In the genomic region with DNA sequence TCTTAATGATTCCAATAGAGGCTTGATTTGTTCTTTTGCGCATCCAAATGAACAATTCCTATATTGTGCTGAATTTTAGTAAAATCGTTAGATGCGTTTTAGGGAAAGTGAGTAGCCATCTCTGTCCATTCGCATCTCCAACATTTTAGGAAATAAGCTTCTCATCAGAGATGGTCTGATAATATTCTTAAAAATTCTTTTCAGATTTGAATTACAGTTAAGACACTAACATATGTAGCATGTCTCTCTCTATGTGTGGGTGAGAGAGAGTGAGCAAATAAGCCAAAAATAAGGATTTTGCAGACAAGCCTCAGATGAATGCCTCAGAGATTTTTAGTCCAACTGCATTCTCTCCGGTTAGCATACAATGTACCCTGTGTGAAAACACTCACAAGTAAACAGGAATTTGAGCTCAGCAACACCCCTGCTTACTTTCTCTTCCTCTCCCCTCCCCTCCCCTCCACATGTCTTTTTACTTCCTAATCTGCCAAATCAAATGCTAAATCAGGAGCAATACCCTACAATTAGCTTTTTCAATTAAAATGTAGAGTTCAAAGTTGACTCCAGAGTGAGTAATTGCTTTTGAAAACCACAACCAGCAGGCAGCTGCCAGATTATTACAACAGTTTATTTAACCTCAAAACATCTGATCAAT, we compare ENCODE assay signal across 14 cellular contexts.
A peak's percentile ranks its signal among the peaks of the same experiment; 100 is the strongest.
DNase-seq lines count a peak whose midpoint lies in the region; ATAC-seq, FAIRE-seq and TF ChIP-seq lines count a peak whose summit lies in the region.
"Had no signal": no experiment of that assay in that cellular context is flagged by ENCODE, and none has a peak within 500 bp of the region (broad histone marks: within the 10 kb centered on the region; RNA-seq: fewer than 3 reads in every experiment).

No MANE protein-coding gene starts in this region.

- H3K4me1 ChIP-seq in HepG2 (ENCODE audit: insufficient read depth, low read length) (no peaks in the 10 kb centered on the region), uterus (no peaks in the 10 kb centered on the region)

- TF ChIP-seq POLR2A in HepG2 (IDR thresholded peaks at IDR 0.05; ENCODE audit: insufficient read depth in 1 of 2, low read depth in 2 of 2, low read length in 2 of 2) (no peak), uterus (IDR thresholded peaks at IDR 0.05) (no peak)

- H3K27me3 ChIP-seq in HepG2 (ENCODE audit: control insufficient read depth in 1 of 2, insufficient read depth in 2 of 2, low read length in 2 of 2) (no peaks in the 10 kb centered on the region), uterus (no peaks in the 10 kb centered on the region)

- no peak overlapping the region for H3K4me2 ChIP-seq in HepG2 (ENCODE audit: low read depth, low read length)

- CTCF ChIA-PET in HepG2 (lab: Yijun Ruan, JAX; ENCODE audit: low intra/inter-chr PET ratio, low total read pairs) = no interaction called here

- H3K9me3 ChIP-seq in HepG2 (ENCODE audit: low read length) (no peaks in the 10 kb centered on the region), uterus (no peaks in the 10 kb centered on the region)

- FAIRE-seq in HepG2 (lab: Jason Lieb, UNC) = no peak
- FAIRE-seq: astrocyte had no signal

- POLR2A ChIA-PET in HepG2 (lab: Yijun Ruan, JAX) = no interaction called here

- no peak overlapping the region for H2AFZ ChIP-seq in HepG2 (ENCODE audit: low read length)

- no peak for TF ChIP-seq RAD21 in HepG2 (CRISPR knock-in tag; IDR thresholded peaks at IDR 0.05)

- peak; percentile 58 for DNase-seq in NCI-H2171 treated with DMSO at 0.1 percent for 48 hours (lab: John Stamatoyannopoulos, UW)
- no peak for DNase-seq in NCI-H2171 (lab: John Stamatoyannopoulos, UW)
- peak; percentile 28 for DNase-seq in choroid plexus epithelial cell (ENCODE audit: low read depth)
- DNase-seq in HepG2 (ENCODE audit: low spot score) = no peak
- DNase-seq in uterus = no peak
- no peak for DNase-seq in DMS79 (lab: John Stamatoyannopoulos, UW)
- DNase-seq: activated CD8-positive, alpha-beta memory T cell treated with anti-CD3 and anti-CD28 coated beads, Interleukin-2, amount 50 U/mL, for 4 hours; erythroblast; GDM1; T1000 had no signal

- no peak for TF ChIP-seq CTCF in choroid plexus epithelial cell (conservative IDR thresholded peaks at IDR 0.05; ENCODE audit: low read depth, low read length)
- TF ChIP-seq CTCF in HepG2 (CRISPR knock-in tag; IDR thresholded peaks at IDR 0.05) = no peak
- no peak for TF ChIP-seq CTCF in uterus (IDR thresholded peaks at IDR 0.05)

- no peak overlapping the region for H3K4me3 ChIP-seq in choroid plexus epithelial cell (ENCODE audit: low read depth, low read length)
- H3K4me3 ChIP-seq in HepG2 (replicated peaks in 1 of 3; ENCODE audit: insufficient read depth in 1 of 3, low read depth in 2 of 3, low read length in 3 of 3) = no peak overlapping the region
- no peak overlapping the region for H3K4me3 ChIP-seq in uterus
- H3K4me3 ChIP-seq: lung had no signal

- in situ Hi-C loops in HepG2 (cut with HindIII; ENCODE audit: extremely low pct_ligation_motif_present, low pct_unique_long_range_greater_than_20kb) = loop anchor here (25.0 kb wide), 3 partner anchors 755 to 1355 kb away; no protein-coding TSS in a partner anchor

- H3K36me3 ChIP-seq in HepG2 (replicated peaks in 1 of 2; ENCODE audit: control insufficient read depth in 1 of 2, insufficient read depth in 2 of 2, low read length in 2 of 2) (no peaks in the 10 kb centered on the region), uterus (no peaks in the 10 kb centered on the region)

- H3K79me2 ChIP-seq in HepG2 (ENCODE audit: insufficient read depth, low read length) = no peaks in the 10 kb centered on the region

- WGBS in HepG2 (ENCODE audit: low lambda C conversion rate) = 61% methylated on average over 5 of the region's 5 CpGs

- no peaks in the 10 kb centered on the region for H4K20me1 ChIP-seq in HepG2 (ENCODE audit: insufficient read depth, low read length)

- ATAC-seq in HepG2 (no peak), HG02885 (IDR thresholded peaks at IDR 0.05; ENCODE audit: poor library complexity, unreplicated experiment) (no peak), GM21390 (IDR thresholded peaks at IDR 0.05; ENCODE audit: unreplicated experiment) (no peak)

- H3K9ac ChIP-seq in HepG2 (ENCODE audit: insufficient read depth, low read depth, low read length) = no peak overlapping the region

- no peak overlapping the region for H3K27ac ChIP-seq in HepG2 (ENCODE audit: extremely low read length, insufficient read depth, low read length)
- H3K27ac ChIP-seq in uterus = peak overlapping the region; percentile 31 to 34

- BruUV-seq in HepG2 (replicated peaks; lab: Mats Ljungman, UMichigan) = no TSS peak

- intact Hi-C loops in HepG2 (cut with micrococcal nuclease; ENCODE audit: unreplicated experiment) = no loop called here
- intact Hi-C loops in uterus (cut with DNase I; ENCODE audit: low total_unique reads) = no loop called here

- TF ChIP-seq EP300 in HepG2 (IDR thresholded peaks at IDR 0.05; ENCODE audit: low read depth in 2 of 2, low read length in 2 of 2) (no peak), HepG2 (CRISPR knock-in tag; IDR thresholded peaks at IDR 0.05; ENCODE audit: borderline replicate concordance) (no peak)

TF ChIP-seq in HepG2, 621 proteins besides CTCF, POLR2A, EP300 and RAD21:
- peak; percentile 87 for TF ChIP-seq ZSCAN25 (CRISPR knock-in tag; IDR thresholded peaks at IDR 0.05)
- no peak for TF ChIP-seq CBFB (CRISPR knock-in tag; IDR thresholded peaks at IDR 0.05)

Comparison
In these comparisons a context has a peak if more than half of its experiments do, and no peak if none do; other contexts are left out.
1. DNase-seq: peak in NCI-H2171 treated with DMSO at 0.1 percent for 48 hours (single experiment) and choroid plexus epithelial cell (single experiment); none in NCI-H2171 (single experiment), HepG2 (single experiment), uterus (0 of 2) and DMS79 (single experiment).